In genomic region chr18:30997223-30997622, GRCh38 we compare ENCODE assay signal across 8 cellular contexts. TPM values are rescaled to one million over a fixed set of nuclear protein-coding genes. Genes with fewer than 3 reads are reported as not detected.
"Had no signal": no experiment of that assay in that cellular context is flagged by ENCODE, and none has a peak within 500 bp of the region (broad histone marks: within the 10 kb centered on the region; RNA-seq: fewer than 3 reads in every experiment).

No MANE protein-coding gene starts in this region.

- H3K27ac Mint-ChIP-seq: IgD-negative memory B cell had no signal

- H3K36me3 Mint-ChIP-seq: IgD-negative memory B cell had no signal

- H3K4me3 ChIP-seq: HAP-1 had no signal

- H3K9ac ChIP-seq: KMS-11 had no signal

- DNase-seq: GOT3, H7, KBM-7 had no signal

- H3K27me3 Mint-ChIP-seq: IgD-negative memory B cell had no signal

- H3K9me3 ChIP-seq: HAP-1 had no signal

- H3K4me3 Mint-ChIP-seq: IgD-negative memory B cell had no signal

- ATAC-seq: HCT116, HepG2 had no signal

- H3K27ac ChIP-seq: KMS-11 had no signal

- H3K4me1 ChIP-seq: HAP-1 had no signal

- H3K9me3 Mint-ChIP-seq: IgD-negative memory B cell had no signal

- H3K4me2 ChIP-seq: KMS-11 had no signal

- H3K36me3 ChIP-seq: HAP-1 had no signal

- H3K4me1 Mint-ChIP-seq: IgD-negative memory B cell had no signal

RNA-seq across cellular contexts. Expression of gene DSC3, which starts 45.3 kb away (rescaled TPM):
- polyA plus RNA-seq: IgD-negative memory B cell had no signal
